Comparison of ENCODE assay signal across 8 cellular contexts in genomic region chr20:2207770-2208097, GRCh38.
A peak's percentile ranks its signal among the peaks of the same experiment; 100 is the strongest.
DNase-seq lines count a peak whose midpoint lies in the region; ATAC-seq and TF ChIP-seq lines count a peak whose summit lies in the region.

No MANE protein-coding gene starts in this region.

- peak overlapping the region; percentile 59 for H3K27ac Mint-ChIP-seq in activated naive CD4-positive, alpha-beta T cell treated with anti-CD3 and anti-CD28 coated beads, Interleukin-2, amount 50 U/mL, for 24 hours
- no peak overlapping the region for H3K27ac Mint-ChIP-seq in activated T-helper 2 cell treated with anti-CD3 and anti-CD28 coated beads, Interferon-gamma antibody, Interleukin-2, Interleukin-4, amounts not matched to agents 10 μg/mL and 5 μg/mL and 100 μg/mL, durations not matched to agents 14 hours and 24 hours and 36 hours

- peak in 2 of 4 donors; percentile 3 to 6 for TF ChIP-seq CTCF in right lobe of liver (IDR thresholded peaks at IDR 0.05)
- TF ChIP-seq CTCF in upper lobe of right lung (IDR thresholded peaks at IDR 0.05): no peak

- H3K36me3 ChIP-seq in right lobe of liver: no peaks in the 10 kb centered on the region
- no peaks in the 10 kb centered on the region for H3K36me3 ChIP-seq in upper lobe of right lung

- no peaks in the 10 kb centered on the region for H3K36me3 Mint-ChIP-seq in activated naive CD4-positive, alpha-beta T cell treated with anti-CD3 and anti-CD28 coated beads, Interleukin-2, amount 50 U/mL, for 24 hours
- no peaks in the 10 kb centered on the region for H3K36me3 Mint-ChIP-seq in activated T-helper 2 cell treated with anti-CD3 and anti-CD28 coated beads, Interferon-gamma antibody, Interleukin-2, Interleukin-4, amounts not matched to agents 10 μg/mL and 5 μg/mL and 100 μg/mL, durations not matched to agents 14 hours and 24 hours and 36 hours (ENCODE audit: low read depth)

- H3K9me3 ChIP-seq in right lobe of liver (no peaks in the 10 kb centered on the region), upper lobe of right lung (no peaks in the 10 kb centered on the region)

- H3K4me1 ChIP-seq in right lobe of liver (peaks cover 0 to 5% (median 0%) of the 10 kb centered on the region in 4 donors), upper lobe of right lung (peaks cover 10% of the 10 kb centered on the region)

- TF ChIP-seq POLR2A in right lobe of liver (IDR thresholded peaks at IDR 0.05): no peak

- H3K4me3 ChIP-seq in right lobe of liver (peak overlapping the region; percentile 54 to 63 (median 61)), upper lobe of right lung (peak overlapping the region; percentile 59)

- H3K27me3 ChIP-seq in right lobe of liver (no peaks in the 10 kb centered on the region), upper lobe of right lung (peaks cover 42% of the 10 kb centered on the region)

- intact Hi-C loops in activated T-helper 2 cell treated with anti-CD3 and anti-CD28 coated beads, Interferon-gamma antibody, Interleukin-2, Interleukin-4, amounts not matched to agents 10 μg/mL and 5 μg/mL and 100 μg/mL, durations not matched to agents 14 hours and 24 hours and 36 hours (cut with micrococcal nuclease): loop anchor here (5.0 kb wide), 1 partner anchor 245 kb away; no protein-coding TSS in a partner anchor
- intact Hi-C loops in right lobe of liver (cut with DNase I) (no loop called here), upper lobe of right lung (cut with DNase I) (no loop called here)

- peaks cover 19% of the 10 kb centered on the region for H3K4me1 Mint-ChIP-seq in activated naive CD4-positive, alpha-beta T cell treated with anti-CD3 and anti-CD28 coated beads, Interleukin-2, amount 50 U/mL, for 24 hours
- peaks cover 4% of the 10 kb centered on the region for H3K4me1 Mint-ChIP-seq in activated T-helper 2 cell treated with anti-CD3 and anti-CD28 coated beads, Interferon-gamma antibody, Interleukin-2, Interleukin-4, amounts not matched to agents 10 μg/mL and 5 μg/mL and 100 μg/mL, durations not matched to agents 14 hours and 24 hours and 36 hours (ENCODE audit: low read depth)

- H3K27ac ChIP-seq in right lobe of liver (peak overlapping the region in 1 of 3 donors; percentile 34), upper lobe of right lung (no peak overlapping the region)

- H3K27me3 Mint-ChIP-seq in activated naive CD4-positive, alpha-beta T cell treated with anti-CD3 and anti-CD28 coated beads, Interleukin-2, amount 50 U/mL, for 24 hours: peaks cover 4% of the 10 kb centered on the region
- peaks cover 12% of the 10 kb centered on the region for H3K27me3 Mint-ChIP-seq in activated T-helper 2 cell treated with anti-CD3 and anti-CD28 coated beads, Interferon-gamma antibody, Interleukin-2, Interleukin-4, amounts not matched to agents 10 μg/mL and 5 μg/mL and 100 μg/mL, durations not matched to agents 14 hours and 24 hours and 36 hours (ENCODE audit: low read depth)

- DNase-seq in activated naive CD4-positive, alpha-beta T cell treated with Interleukin-2 at 50 U/mL for 16 hours: no peak
- no peak for DNase-seq in activated T-helper 2 cell treated with anti-CD3 and anti-CD28 coated beads, Interferon-gamma antibody, Interleukin-2, Interleukin-4, amounts not matched to agents 10 μg/mL and 5 μg/mL and 100 μg/mL, durations not matched to agents 14 hours and 24 hours and 36 hours (ENCODE audit: low spot score)
- DNase-seq in right lobe of liver (no peak), upper lobe of right lung (no peak), NCI-H748 treated with DMSO at 0.1 percent for 48 hours (lab: John Stamatoyannopoulos, UW) (no peak), DMS153 treated with DMSO at 0.1 percent for 48 hours (lab: John Stamatoyannopoulos, UW; ENCODE audit: unreplicated experiment) (no peak), iPS-NIHi7 (ENCODE audit: extremely low spot score) (no peak)

- 0% methylated on average over 3 of the region's 17 CpGs for WGBS in right lobe of liver (ENCODE audit: insufficient coverage, low coverage, low lambda C conversion rate, missing lambda C conversion rate)

- H3K4me3 Mint-ChIP-seq in activated naive CD4-positive, alpha-beta T cell treated with anti-CD3 and anti-CD28 coated beads, Interleukin-2, amount 50 U/mL, for 24 hours: peak overlapping the region; percentile 83
- peak overlapping the region; percentile 72 for H3K4me3 Mint-ChIP-seq in activated T-helper 2 cell treated with anti-CD3 and anti-CD28 coated beads, Interferon-gamma antibody, Interleukin-2, Interleukin-4, amounts not matched to agents 10 μg/mL and 5 μg/mL and 100 μg/mL, durations not matched to agents 14 hours and 24 hours and 36 hours (ENCODE audit: low read depth)

- ATAC-seq in right lobe of liver (no peak), upper lobe of right lung (no peak)

- no peaks in the 10 kb centered on the region for H3K9me3 Mint-ChIP-seq in activated naive CD4-positive, alpha-beta T cell treated with anti-CD3 and anti-CD28 coated beads, Interleukin-2, amount 50 U/mL, for 24 hours
- H3K9me3 Mint-ChIP-seq in activated T-helper 2 cell treated with anti-CD3 and anti-CD28 coated beads, Interferon-gamma antibody, Interleukin-2, Interleukin-4, amounts not matched to agents 10 μg/mL and 5 μg/mL and 100 μg/mL, durations not matched to agents 14 hours and 24 hours and 36 hours: no peaks in the 10 kb centered on the region
